In genomic region chr17:58341136-58341860, GRCh38 we compare ENCODE assay signal across 1 cellular context.
A peak's percentile ranks its signal among the peaks of the same experiment; 100 is the strongest.
TF ChIP-seq lines count a peak whose summit lies in the region.

No MANE protein-coding gene starts in this region.

TF ChIP-seq in K562, 482 proteins besides CTCF, POLR2A, EP300 and RAD21:
- TF ChIP-seq BCOR (IDR thresholded peaks at IDR 0.05) (peak; percentile 55), ZNF121 (CRISPR knock-in tag; conservative IDR thresholded peaks at IDR 0.05) (peak; percentile 96), MLLT1 (IDR thresholded peaks at IDR 0.05) (0 out of 4 replicates have a peak, but pooled peaks of 1 of the 2 experiments have one; percentile 18), RBM25 (IDR thresholded peaks at IDR 0.05; ENCODE audit: low read depth, low read length, severe bottlenecking) (peak; percentile 6)
